Comparison of ENCODE assay signal across 18 cellular contexts in genomic region chr2:14348247-14348646, GRCh38.
DNase-seq lines count a peak whose midpoint lies in the region; ATAC-seq and TF ChIP-seq lines count a peak whose summit lies in the region.
"Had no signal": no experiment of that assay in that cellular context is flagged by ENCODE, and none has a peak within 500 bp of the region (broad histone marks: within the 10 kb centered on the region; RNA-seq: fewer than 3 reads in every experiment).

No MANE protein-coding gene starts in this region.

- no peaks in the 10 kb centered on the region for H3K4me1 ChIP-seq in skeletal muscle satellite cell (ENCODE audit: control insufficient read depth, insufficient read depth, low read length)

- H3K36me3 ChIP-seq in skeletal muscle satellite cell (ENCODE audit: insufficient read depth, low read length): no peaks in the 10 kb centered on the region
- H3K36me3 ChIP-seq in WERI-Rb-1: no peaks in the 10 kb centered on the region

- H3K27me3 ChIP-seq in dorsolateral prefrontal cortex: no peaks in the 10 kb centered on the region
- H3K27me3 ChIP-seq in skeletal muscle satellite cell (ENCODE audit: control insufficient read depth, insufficient read depth, low read length): no peaks in the 10 kb centered on the region
- no peaks in the 10 kb centered on the region for H3K27me3 ChIP-seq in WERI-Rb-1 (ENCODE audit: insufficient read depth, low read depth, severe bottlenecking)

- H3K27me3 Mint-ChIP-seq in activated T-helper 1 cell treated with anti-CD3 and anti-CD28 coated beads, Interleukin-12 subunit alpha, Interleukin-12 subunit beta, Interleukin-2, Interleukin-4 antibody, amounts not matched to agents 30 ng/mL and 10 ng/mL and 1 ng/mL, durations not matched to agents 14 hours and 24 hours and 36 hours (ENCODE audit: insufficient read depth): no peaks in the 10 kb centered on the region
- H3K27me3 Mint-ChIP-seq: CD4-positive, alpha-beta memory T cell had no signal

- ATAC-seq in GM19351 (IDR thresholded peaks at IDR 0.05; ENCODE audit: unreplicated experiment): no peak

- H3K4me1 Mint-ChIP-seq in activated T-helper 1 cell treated with anti-CD3 and anti-CD28 coated beads, Interleukin-12 subunit alpha, Interleukin-12 subunit beta, Interleukin-2, Interleukin-4 antibody, amounts not matched to agents 30 ng/mL and 10 ng/mL and 1 ng/mL, durations not matched to agents 14 hours and 24 hours and 36 hours (ENCODE audit: low read depth): no peaks in the 10 kb centered on the region
- H3K4me1 Mint-ChIP-seq: CD4-positive, alpha-beta memory T cell had no signal

- H3K4me3 ChIP-seq in AG10803 (ENCODE audit: low read length) (no peak overlapping the region), dorsolateral prefrontal cortex (peak overlapping the region in 12 of 59 donors; percentile 3 to 33 (median 16)), skeletal muscle satellite cell (ENCODE audit: low read length) (no peak overlapping the region), WERI-Rb-1 (ENCODE audit: low read depth, low read length) (no peak overlapping the region)
- H3K4me3 ChIP-seq: PC-9 had no signal

- DNase-seq in AG10803 (ENCODE audit: low read depth) (peak; percentile 27), HT1080 (ENCODE audit: low read depth) (peak; percentile 2), dorsolateral prefrontal cortex (peak in 6 of 10 donors; percentile 27 to 66 (median 50)), WERI-Rb-1 (no peak)
- DNase-seq in activated T-helper 1 cell treated with anti-CD3 and anti-CD28 coated beads, Interleukin-12 subunit alpha, Interleukin-12 subunit beta, Interleukin-2, Interleukin-4 antibody, amounts not matched to agents 30 ng/mL and 10 ng/mL and 1 ng/mL, durations not matched to agents 14 hours and 24 hours and 36 hours (ENCODE audit: low spot score): no peak
- DNase-seq: ACHN; Calu3; CD4-positive, alpha-beta memory T cell; DMS53; IMR-90; Kasumi-1; NCI-H1417; NCI-H1930; NCI-H2171 treated with DMSO at 0.1 percent for 48 hours; NCI-H748 treated with DMSO at 0.1 percent for 48 hours; PC-9 had no signal

- no peak overlapping the region for H3K4me3 Mint-ChIP-seq in activated T-helper 1 cell treated with anti-CD3 and anti-CD28 coated beads, Interleukin-12 subunit alpha, Interleukin-12 subunit beta, Interleukin-2, Interleukin-4 antibody, amounts not matched to agents 30 ng/mL and 10 ng/mL and 1 ng/mL, durations not matched to agents 14 hours and 24 hours and 36 hours
- H3K4me3 Mint-ChIP-seq: CD4-positive, alpha-beta memory T cell had no signal

- peak overlapping the region; percentile 18 for H3K4me2 ChIP-seq in skeletal muscle satellite cell (ENCODE audit: low read length)
- H3K4me2 ChIP-seq: PC-9 had no signal

- H3K9me3 ChIP-seq in skeletal muscle satellite cell (replicated peaks; ENCODE audit: low read length) (no peaks in the 10 kb centered on the region), WERI-Rb-1 (ENCODE audit: severe bottlenecking) (no peaks in the 10 kb centered on the region)

- peak overlapping the region in 15 of 59 donors; percentile 1 to 61 (median 22) for H3K27ac ChIP-seq in dorsolateral prefrontal cortex
- no peak overlapping the region for H3K27ac ChIP-seq in WERI-Rb-1
- H3K27ac ChIP-seq: PC-9 had no signal

- no peaks in the 10 kb centered on the region for H3K36me3 Mint-ChIP-seq in activated T-helper 1 cell treated with anti-CD3 and anti-CD28 coated beads, Interleukin-12 subunit alpha, Interleukin-12 subunit beta, Interleukin-2, Interleukin-4 antibody, amounts not matched to agents 30 ng/mL and 10 ng/mL and 1 ng/mL, durations not matched to agents 14 hours and 24 hours and 36 hours (ENCODE audit: low read depth)
- H3K36me3 Mint-ChIP-seq: CD4-positive, alpha-beta memory T cell had no signal

- no peak overlapping the region for H3K27ac Mint-ChIP-seq in activated T-helper 1 cell treated with anti-CD3 and anti-CD28 coated beads, Interleukin-12 subunit alpha, Interleukin-12 subunit beta, Interleukin-2, Interleukin-4 antibody, amounts not matched to agents 30 ng/mL and 10 ng/mL and 1 ng/mL, durations not matched to agents 14 hours and 24 hours and 36 hours
- H3K27ac Mint-ChIP-seq: CD4-positive, alpha-beta memory T cell had no signal

- intact Hi-C loops in dorsolateral prefrontal cortex (cut with DNase I): no loop called here
- intact Hi-C loops in activated T-helper 1 cell treated with anti-CD3 and anti-CD28 coated beads, Interleukin-12 subunit alpha, Interleukin-12 subunit beta, Interleukin-2, Interleukin-4 antibody, amounts not matched to agents 30 ng/mL and 10 ng/mL and 1 ng/mL, durations not matched to agents 14 hours and 24 hours and 36 hours (cut with micrococcal nuclease): no loop called here

- H3K9me3 Mint-ChIP-seq in activated T-helper 1 cell treated with anti-CD3 and anti-CD28 coated beads, Interleukin-12 subunit alpha, Interleukin-12 subunit beta, Interleukin-2, Interleukin-4 antibody, amounts not matched to agents 30 ng/mL and 10 ng/mL and 1 ng/mL, durations not matched to agents 14 hours and 24 hours and 36 hours: no peaks in the 10 kb centered on the region

- no peak overlapping the region for H3K9ac ChIP-seq in skeletal muscle satellite cell (ENCODE audit: low read depth, low read length)

- no peak for TF ChIP-seq CTCF in AG10803 (conservative IDR thresholded peaks at IDR 0.05; ENCODE audit: low read length)
- TF ChIP-seq CTCF in dorsolateral prefrontal cortex (IDR thresholded peaks at IDR 0.05 in 54 of 56, conservative IDR thresholded peaks at IDR 0.05 in 2 of 56; ENCODE audit: low read depth in 1 of 56, partially characterized antibody in 56 of 56): no peak
- TF ChIP-seq CTCF in WERI-Rb-1 (IDR thresholded peaks at IDR 0.05; ENCODE audit: low read depth, low read length): no peak

Comparison
In these comparisons a context has a peak if more than half of its experiments do, and no peak if none do; other contexts are left out.
1. DNase-seq: peak in AG10803 (single experiment), HT1080 (single experiment) and dorsolateral prefrontal cortex (6 of 10); none in activated T-helper 1 cell treated with anti-CD3 and anti-CD28 coated beads, Interleukin-12 subunit alpha, Interleukin-12 subunit beta, Interleukin-2, Interleukin-4 antibody, amounts not matched to agents 30 ng/mL and 10 ng/mL and 1 ng/mL, durations not matched to agents 14 hours and 24 hours and 36 hours (single experiment) and WERI-Rb-1 (single experiment).